1 cellular context compared by ENCODE assay signal in genomic region chr5:156802501-156802900, GRCh38.
TF ChIP-seq lines count a peak whose summit lies in the region.

No MANE protein-coding gene starts in this region.

TF ChIP-seq in GM23338, 12 proteins besides CTCF, POLR2A, EP300 and RAD21 (continued from another document):
- TF ChIP-seq ZNF462 (CRISPR knock-in tag; IDR thresholded peaks at IDR 0.05) = peak; percentile 91
